Comparison of ENCODE assay signal across 1 cellular context in genomic region chr10:5655003-5655600, GRCh38.
TF ChIP-seq lines count a peak whose summit lies in the region.

No MANE protein-coding gene starts in this region.

TF ChIP-seq in SK-N-SH, 30 proteins besides CTCF, POLR2A, EP300 and RAD21 (continued from another document):
- no peak for TF ChIP-seq SMC3 (IDR thresholded peaks at IDR 0.05; ENCODE audit: low read depth, low read length)
- TF ChIP-seq, protein P1, sequence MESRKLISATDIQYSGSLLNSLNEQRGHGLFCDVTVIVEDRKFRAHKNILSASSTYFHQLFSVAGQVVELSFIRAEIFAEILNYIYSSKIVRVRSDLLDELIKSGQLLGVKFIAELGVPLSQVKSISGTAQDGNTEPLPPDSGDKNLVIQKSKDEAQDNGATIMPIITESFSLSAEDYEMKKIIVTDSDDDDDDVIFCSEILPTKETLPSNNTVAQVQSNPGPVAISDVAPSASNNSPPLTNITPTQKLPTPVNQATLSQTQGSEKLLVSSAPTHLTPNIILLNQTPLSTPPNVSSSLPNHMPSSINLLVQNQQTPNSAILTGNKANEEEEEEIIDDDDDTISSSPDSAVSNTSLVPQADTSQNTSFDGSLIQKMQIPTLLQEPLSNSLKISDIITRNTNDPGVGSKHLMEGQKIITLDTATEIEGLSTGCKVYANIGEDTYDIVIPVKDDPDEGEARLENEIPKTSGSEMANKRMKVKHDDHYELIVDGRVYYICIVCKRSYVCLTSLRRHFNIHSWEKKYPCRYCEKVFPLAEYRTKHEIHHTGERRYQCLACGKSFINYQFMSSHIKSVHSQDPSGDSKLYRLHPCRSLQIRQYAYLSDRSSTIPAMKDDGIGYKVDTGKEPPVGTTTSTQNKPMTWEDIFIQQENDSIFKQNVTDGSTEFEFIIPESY (IDR thresholded peaks at IDR 0.05; ENCODE audit: borderline replicate concordance, low read depth), result no peak
- no peak for TF ChIP-seq TAF1 (IDR thresholded peaks at IDR 0.05; ENCODE audit: borderline replicate concordance, low read depth, low read length)
